ENCODE assay signal across 4 cellular contexts in the genomic region with DNA sequence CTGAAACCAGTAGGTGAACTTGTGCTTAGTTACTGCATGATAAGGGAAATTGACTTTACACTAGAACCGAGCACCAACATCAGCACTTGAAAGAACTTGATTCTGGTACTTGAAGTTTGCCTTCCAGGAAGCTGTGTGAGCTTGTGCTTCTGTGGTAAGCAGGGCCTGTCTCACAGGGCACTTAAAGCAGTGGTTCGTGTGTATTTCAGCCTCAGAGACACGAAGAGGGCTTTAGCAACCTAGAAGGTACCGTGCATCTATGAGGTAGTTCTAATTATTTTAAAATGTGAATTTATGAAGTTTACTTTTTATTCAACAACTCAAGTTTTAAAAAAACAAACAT. TPM values are rescaled to one million over a fixed set of nuclear protein-coding genes. Genes with fewer than 3 reads are reported as not detected.
"Had no signal": no experiment of that assay in that cellular context is flagged by ENCODE, and none has a peak within 500 bp of the region (broad histone marks: within the 10 kb centered on the region; RNA-seq: fewer than 3 reads in every experiment).

No MANE protein-coding gene starts in this region.

RNA-seq across cellular contexts. Expression of a gene that starts 56.2 kb away (rescaled TPM):
- total RNA-seq: hepatocyte, kidney epithelial cell, mammary epithelial cell had no signal
- polyA plus RNA-seq: hepatocyte, keratinocyte had no signal
